Comparison of ENCODE assay signal across 1 cellular context in the genomic region with DNA sequence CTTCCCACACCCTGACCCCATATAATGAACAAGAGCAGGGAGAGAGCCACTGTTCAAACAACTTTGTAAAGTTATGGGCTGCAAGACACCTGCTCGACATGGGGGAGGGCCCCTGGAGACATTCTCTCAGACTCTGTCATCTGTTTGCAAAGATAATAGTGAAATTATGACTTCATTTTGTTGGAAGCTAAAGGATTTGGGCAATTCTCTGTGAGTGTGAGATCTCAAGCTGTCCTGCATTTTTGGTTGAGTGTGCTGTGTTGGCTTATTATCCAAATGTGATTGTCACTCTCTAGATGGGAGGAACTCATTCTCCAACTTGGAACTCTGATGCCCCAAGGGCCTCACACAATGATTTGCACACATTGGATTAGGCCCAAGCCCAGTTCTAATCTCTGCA.
TF ChIP-seq lines count a peak whose summit lies in the region.

No MANE protein-coding gene starts in this region.

TF ChIP-seq in IMR-90, 13 proteins besides CTCF, POLR2A, EP300 and RAD21:
- TF ChIP-seq CHD1 (IDR thresholded peaks at IDR 0.05; ENCODE audit: low read depth, low read length) (no peak), SMC3 (IDR thresholded peaks at IDR 0.05; ENCODE audit: low read depth, low read length) (no peak), CEBPB (IDR thresholded peaks at IDR 0.05; ENCODE audit: low read depth, low read length) (no peak), RCOR1 (IDR thresholded peaks at IDR 0.05; ENCODE audit: insufficient replicate concordance, low read length) (no peak), BHLHE40 (IDR thresholded peaks at IDR 0.05; ENCODE audit: low read depth, low read length) (no peak), MXI1 (IDR thresholded peaks at IDR 0.05; ENCODE audit: borderline replicate concordance, low read depth, low read length) (no peak), RFX5 (IDR thresholded peaks at IDR 0.05; ENCODE audit: low read depth, low read length) (no peak), FOS (IDR thresholded peaks at IDR 0.05; ENCODE audit: low read depth, low read length) (no peak), NFE2L2 (IDR thresholded peaks at IDR 0.05; ENCODE audit: low read depth, low read length) (no peak), MAZ (IDR thresholded peaks at IDR 0.05; ENCODE audit: borderline replicate concordance, low read depth, low read length) (no peak)
- TF ChIP-seq, protein P1, sequence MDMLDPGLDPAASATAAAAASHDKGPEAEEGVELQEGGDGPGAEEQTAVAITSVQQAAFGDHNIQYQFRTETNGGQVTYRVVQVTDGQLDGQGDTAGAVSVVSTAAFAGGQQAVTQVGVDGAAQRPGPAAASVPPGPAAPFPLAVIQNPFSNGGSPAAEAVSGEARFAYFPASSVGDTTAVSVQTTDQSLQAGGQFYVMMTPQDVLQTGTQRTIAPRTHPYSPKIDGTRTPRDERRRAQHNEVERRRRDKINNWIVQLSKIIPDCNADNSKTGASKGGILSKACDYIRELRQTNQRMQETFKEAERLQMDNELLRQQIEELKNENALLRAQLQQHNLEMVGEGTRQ (IDR thresholded peaks at IDR 0.05; ENCODE audit: low read depth, low read length), result no peak
- TF ChIP-seq, protein P2, sequence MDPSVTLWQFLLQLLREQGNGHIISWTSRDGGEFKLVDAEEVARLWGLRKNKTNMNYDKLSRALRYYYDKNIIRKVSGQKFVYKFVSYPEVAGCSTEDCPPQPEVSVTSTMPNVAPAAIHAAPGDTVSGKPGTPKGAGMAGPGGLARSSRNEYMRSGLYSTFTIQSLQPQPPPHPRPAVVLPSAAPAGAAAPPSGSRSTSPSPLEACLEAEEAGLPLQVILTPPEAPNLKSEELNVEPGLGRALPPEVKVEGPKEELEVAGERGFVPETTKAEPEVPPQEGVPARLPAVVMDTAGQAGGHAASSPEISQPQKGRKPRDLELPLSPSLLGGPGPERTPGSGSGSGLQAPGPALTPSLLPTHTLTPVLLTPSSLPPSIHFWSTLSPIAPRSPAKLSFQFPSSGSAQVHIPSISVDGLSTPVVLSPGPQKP (IDR thresholded peaks at IDR 0.05; ENCODE audit: borderline replicate concordance, low read depth, low read length), result no peak
